Comparison of ENCODE assay signal across 17 cellular contexts in the genomic region with DNA sequence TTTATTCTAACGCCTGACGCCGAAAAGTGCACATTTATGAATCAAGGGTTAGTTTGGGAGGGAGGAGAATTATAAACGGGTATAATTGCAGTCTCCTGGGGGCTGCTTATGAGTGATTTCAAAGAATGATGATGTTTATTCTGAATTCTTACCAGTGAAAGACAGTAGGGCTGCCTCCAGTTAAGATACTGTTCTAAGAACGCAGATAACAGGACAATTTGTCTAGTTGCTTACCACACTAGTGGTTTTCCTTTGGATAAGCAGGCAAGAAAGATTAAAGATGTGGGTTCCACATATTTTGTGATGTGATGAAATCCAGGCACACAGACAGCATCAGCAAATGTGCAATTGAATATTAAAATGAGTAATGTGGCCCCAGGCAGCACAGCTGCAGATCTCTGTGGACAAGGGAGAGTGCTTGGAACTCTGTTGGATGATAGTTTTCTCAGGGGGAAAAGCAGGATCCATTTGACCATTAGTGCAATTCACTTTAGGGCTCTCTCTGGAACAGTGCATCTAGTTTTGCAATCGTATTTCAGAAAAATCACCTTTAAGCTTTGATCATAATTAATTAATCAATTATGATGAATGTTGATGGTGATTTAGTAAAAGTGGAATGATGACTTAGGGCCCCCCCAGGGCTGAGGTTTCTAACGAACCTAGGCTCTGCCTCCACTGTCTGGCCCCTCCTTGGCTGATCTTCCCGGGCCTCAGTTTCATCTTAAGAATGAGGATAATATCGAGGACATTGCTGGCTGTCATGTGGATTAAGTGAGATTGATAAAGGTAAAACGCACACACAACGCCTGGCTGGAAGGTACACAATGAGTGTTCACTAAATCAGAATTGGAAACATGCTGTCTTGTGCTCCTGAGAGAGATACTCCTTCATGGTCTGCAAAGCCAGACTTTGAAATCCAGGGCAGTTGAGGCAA. TPM values are rescaled to one million over a fixed set of nuclear protein-coding genes. Genes with fewer than 3 reads are reported as not detected.
DNase-seq lines count a peak whose midpoint lies in the region; ATAC-seq and TF ChIP-seq lines count a peak whose summit lies in the region.
"Had no signal": no experiment of that assay in that cellular context is flagged by ENCODE, and none has a peak within 500 bp of the region (broad histone marks: within the 10 kb centered on the region; RNA-seq: fewer than 3 reads in every experiment).

No MANE protein-coding gene starts in this region.

- peaks cover 16% of the 10 kb centered on the region for H3K27me3 Mint-ChIP-seq in glutamatergic neuron (ENCODE audit: unreplicated experiment)
- peaks cover 13% of the 10 kb centered on the region for H3K27me3 Mint-ChIP-seq in type B pancreatic cell

- H3K36me3 Mint-ChIP-seq in glutamatergic neuron (ENCODE audit: unreplicated experiment) (no peaks in the 10 kb centered on the region), type B pancreatic cell (no peaks in the 10 kb centered on the region)
- H3K36me3 Mint-ChIP-seq in stimulated activated effector memory CD8-positive, alpha-beta T cell treated with anti-CD3 and anti-CD28 coated beads, Interleukin-12 subunit alpha, Interleukin-12 subunit beta, amount 100 ng/mL, for 72 hours = no peaks in the 10 kb centered on the region
- H3K36me3 Mint-ChIP-seq: stimulated activated naive B cell treated with anti-CD40 and anti-IgM and Interleukin-4, amounts not matched to agents 10 μg/mL and 1 μg/mL and 100 μg/mL, for 72 hours had no signal

- DNase-seq in NCI-H748 (lab: John Stamatoyannopoulos, UW; ENCODE audit: unreplicated experiment) = peak; percentile 19
- DNase-seq in NCI-H748 treated with DMSO at 0.1 percent for 48 hours (lab: John Stamatoyannopoulos, UW) = no peak
- DNase-seq in amniotic epithelial cell (ENCODE audit: low read depth) = peak; percentile 99
- no peak for DNase-seq in glutamatergic neuron
- DNase-seq in type B pancreatic cell (ENCODE audit: extremely low spot score, unreplicated experiment) = no peak
- DNase-seq in HEK293T (ENCODE audit: extremely low spot score) = no peak
- no peak for DNase-seq in stimulated activated effector memory CD8-positive, alpha-beta T cell treated with anti-CD3 and anti-CD28 coated beads, Interleukin-12 subunit alpha, Interleukin-12 subunit beta, amount 100 ng/mL, for 72 hours (ENCODE audit: low spot score in 2 of 2)
- no peak for DNase-seq in globus pallidus (ENCODE audit: low spot score)
- DNase-seq: 8988T; activated CD4-positive, CD25-positive, alpha-beta regulatory T cell treated with anti-CD3 and anti-CD28 coated beads, Interleukin-2, amount 50 U/mL, for 72 hours; central memory CD4-positive, alpha-beta T cell; gastrocnemius medialis; left ventricle myocardium inferior; NCI-H446; pancreas; stimulated activated CD4-positive, alpha-beta T cell treated with anti-CD3 and anti-CD28 coated beads, Interleukin-2, amount 100 ng/mL, for 24 hours; stimulated activated naive B cell treated with anti-CD40 and anti-IgM and Interleukin-4, amounts not matched to agents 10 μg/mL and 1 μg/mL and 100 μg/mL, for 72 hours had no signal

- POLR2A ChIA-PET in HEK293T (lab: Yijun Ruan, JAX) = no interaction called here

- peaks cover 37% of the 10 kb centered on the region for H3K4me1 Mint-ChIP-seq in glutamatergic neuron (ENCODE audit: low read depth, unreplicated experiment)
- H3K4me1 Mint-ChIP-seq in type B pancreatic cell (ENCODE audit: unreplicated experiment) = peaks cover 55% of the 10 kb centered on the region
- peaks cover 8% of the 10 kb centered on the region for H3K4me1 Mint-ChIP-seq in stimulated activated effector memory CD8-positive, alpha-beta T cell treated with anti-CD3 and anti-CD28 coated beads, Interleukin-12 subunit alpha, Interleukin-12 subunit beta, amount 100 ng/mL, for 72 hours

- TF ChIP-seq CTCF in glutamatergic neuron (IDR thresholded peaks at IDR 0.05; ENCODE audit: partially characterized antibody, unreplicated experiment) = no peak
- no peak for TF ChIP-seq CTCF in type B pancreatic cell (conservative IDR thresholded peaks at IDR 0.05)

- H3K9me3 Mint-ChIP-seq in glutamatergic neuron (ENCODE audit: unreplicated experiment) (peaks cover 16% of the 10 kb centered on the region), type B pancreatic cell (no peaks in the 10 kb centered on the region)
- H3K9me3 Mint-ChIP-seq in stimulated activated effector memory CD8-positive, alpha-beta T cell treated with anti-CD3 and anti-CD28 coated beads, Interleukin-12 subunit alpha, Interleukin-12 subunit beta, amount 100 ng/mL, for 72 hours = no peaks in the 10 kb centered on the region
- H3K9me3 Mint-ChIP-seq: stimulated activated naive B cell treated with anti-CD40 and anti-IgM and Interleukin-4, amounts not matched to agents 10 μg/mL and 1 μg/mL and 100 μg/mL, for 72 hours had no signal

- H3K27ac Mint-ChIP-seq in glutamatergic neuron (ENCODE audit: unreplicated experiment) = peak overlapping the region; percentile 38
- H3K27ac Mint-ChIP-seq in type B pancreatic cell = no peak overlapping the region
- no peak overlapping the region for H3K27ac Mint-ChIP-seq in stimulated activated effector memory CD8-positive, alpha-beta T cell treated with anti-CD3 and anti-CD28 coated beads, Interleukin-12 subunit alpha, Interleukin-12 subunit beta, amount 100 ng/mL, for 72 hours
- H3K27ac Mint-ChIP-seq: stimulated activated naive B cell treated with anti-CD40 and anti-IgM and Interleukin-4, amounts not matched to agents 10 μg/mL and 1 μg/mL and 100 μg/mL, for 72 hours had no signal

- no peak for ATAC-seq in stimulated activated effector memory CD8-positive, alpha-beta T cell treated with anti-CD3 and anti-CD28 coated beads, Interleukin-12 subunit alpha, Interleukin-12 subunit beta, amount 100 ng/mL, for 72 hours
- ATAC-seq: pancreas; stimulated activated naive B cell treated with anti-CD40 and anti-IgM and Interleukin-4, amounts not matched to agents 10 μg/mL and 1 μg/mL and 100 μg/mL, for 72 hours had no signal

- H3K4me3 Mint-ChIP-seq in glutamatergic neuron (ENCODE audit: unreplicated experiment) (no peak overlapping the region), type B pancreatic cell (peak overlapping the region; percentile 5)
- no peak overlapping the region for H3K4me3 Mint-ChIP-seq in stimulated activated effector memory CD8-positive, alpha-beta T cell treated with anti-CD3 and anti-CD28 coated beads, Interleukin-12 subunit alpha, Interleukin-12 subunit beta, amount 100 ng/mL, for 72 hours
- H3K4me3 Mint-ChIP-seq: stimulated activated naive B cell treated with anti-CD40 and anti-IgM and Interleukin-4, amounts not matched to agents 10 μg/mL and 1 μg/mL and 100 μg/mL, for 72 hours had no signal

- CTCF ChIA-PET in HEK293T (lab: Yijun Ruan, JAX) = no interaction called here

TF ChIP-seq in HEK293T, 16 proteins besides CTCF, POLR2A, EP300 and RAD21:
- no peak for TF ChIP-seq BHLHE40 (IDR thresholded peaks at IDR 0.05; ENCODE audit: borderline replicate concordance)
- no peak for TF ChIP-seq SUZ12 (IDR thresholded peaks at IDR 0.05)
- TF ChIP-seq, protein P1, sequence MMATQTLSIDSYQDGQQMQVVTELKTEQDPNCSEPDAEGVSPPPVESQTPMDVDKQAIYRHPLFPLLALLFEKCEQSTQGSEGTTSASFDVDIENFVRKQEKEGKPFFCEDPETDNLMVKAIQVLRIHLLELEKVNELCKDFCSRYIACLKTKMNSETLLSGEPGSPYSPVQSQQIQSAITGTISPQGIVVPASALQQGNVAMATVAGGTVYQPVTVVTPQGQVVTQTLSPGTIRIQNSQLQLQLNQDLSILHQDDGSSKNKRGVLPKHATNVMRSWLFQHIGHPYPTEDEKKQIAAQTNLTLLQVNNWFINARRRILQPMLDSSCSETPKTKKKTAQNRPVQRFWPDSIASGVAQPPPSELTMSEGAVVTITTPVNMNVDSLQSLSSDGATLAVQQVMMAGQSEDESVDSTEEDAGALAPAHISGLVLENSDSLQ (IDR thresholded peaks at IDR 0.05) = no peak
- TF ChIP-seq ZNF384 (IDR thresholded peaks at IDR 0.05) = no peak
- TF ChIP-seq CTBP1 (IDR thresholded peaks at IDR 0.05; ENCODE audit: borderline replicate concordance) = no peak
- no peak for TF ChIP-seq HDGF (IDR thresholded peaks at IDR 0.05; ENCODE audit: borderline replicate concordance)
- no peak for TF ChIP-seq ARNT (IDR thresholded peaks at IDR 0.05)
- TF ChIP-seq SP1 (IDR thresholded peaks at IDR 0.05) = no peak
- TF ChIP-seq TARDBP (IDR thresholded peaks at IDR 0.05) = no peak
- TF ChIP-seq NFRKB (IDR thresholded peaks at IDR 0.05) = no peak

RNA-seq across cellular contexts. Expression of gene SULF2, which starts 5.0 kb away (rescaled TPM):
- total RNA-seq in glutamatergic neuron (ENCODE audit: unreplicated experiment) = 97.8 TPM
- total RNA-seq in type B pancreatic cell (ENCODE audit: low replicate concordance) = 89.0 and 146 TPM in 2 replicates

Comparison
In these comparisons a context has a peak if more than half of its experiments do, and no peak if none do; other contexts are left out.
1. DNase-seq: peak in NCI-H748 (single experiment) and amniotic epithelial cell (single experiment); none in NCI-H748 treated with DMSO at 0.1 percent for 48 hours (single experiment), glutamatergic neuron (single experiment), type B pancreatic cell (single experiment), HEK293T (single experiment), stimulated activated effector memory CD8-positive, alpha-beta T cell treated with anti-CD3 and anti-CD28 coated beads, Interleukin-12 subunit alpha, Interleukin-12 subunit beta, amount 100 ng/mL, for 72 hours (0 of 2) and globus pallidus (single experiment).